8 cellular contexts compared by ENCODE assay signal in genomic region chr11:69013009-69013951, GRCh38. TPM values are rescaled to one million over a fixed set of nuclear protein-coding genes. Genes with fewer than 3 reads are reported as not detected.
DNase-seq lines count a peak whose midpoint lies in the region; ATAC-seq and TF ChIP-seq lines count a peak whose summit lies in the region.

Gene MRGPRF (minus strand): TSS chr11:69013246. CDS start chr11:69009901, 3,345 bp downstream.

- no peak within 1 kb of the TSS for H3K27ac Mint-ChIP-seq in neural crest cell (ENCODE audit: unreplicated experiment)

- peaks cover 27% of the 10 kb centered on the region for H3K4me1 ChIP-seq in NT2/D1 (ENCODE audit: insufficient read depth, insufficient read length)

- peaks cover 27% of the 10 kb centered on the region for H3K27me3 Mint-ChIP-seq in neural crest cell (ENCODE audit: low read depth)

- peak in 9 of 14 donors; percentile 9 to 85 (median 28) for DNase-seq in C1 segment of cervical spinal cord (lab: John Stamatoyannopoulos, UW)
- no peak for DNase-seq in NT2/D1 (ENCODE audit: low read depth, low spot score)
- DNase-seq in fibroblast of pulmonary artery (ENCODE audit: low read depth), result peak; percentile 53
- no peak for DNase-seq in neural crest cell (ENCODE audit: low read depth, low spot score)
- no peak for DNase-seq in putamen (ENCODE audit: low spot score)
- no peak for DNase-seq in stimulated activated CD4-positive, alpha-beta T cell treated with anti-CD3 and anti-CD28 coated beads, Interleukin-12 subunit alpha, Interleukin-12 subunit beta, amount 100 ng/mL, for 4 hours

- H3K9me3 Mint-ChIP-seq in neural crest cell, result peaks cover 4% of the 10 kb centered on the region

- ATAC-seq in HG03442 (IDR thresholded peaks at IDR 0.05; ENCODE audit: unreplicated experiment) (no peak), GM21367 (IDR thresholded peaks at IDR 0.05; ENCODE audit: unreplicated experiment) (no peak)

- no peaks in the 10 kb centered on the region for H3K9me3 ChIP-seq in NT2/D1 (ENCODE audit: insufficient read depth, low read length)

- H3K9ac ChIP-seq in NT2/D1 (ENCODE audit: insufficient read length, low read depth), result peak within 1 kb of the TSS; percentile 78

- H3K36me3 ChIP-seq in NT2/D1 (ENCODE audit: insufficient read depth, insufficient read length, low read length), result peaks cover 8% of the 10 kb centered on the region

- H3K36me3 Mint-ChIP-seq in neural crest cell (ENCODE audit: low read depth), result no peaks in the 10 kb centered on the region

- H3K27me3 ChIP-seq in NT2/D1 (ENCODE audit: insufficient read depth, insufficient read length), result no peaks in the 10 kb centered on the region

- TF ChIP-seq CTCF in fibroblast of pulmonary artery (IDR thresholded peaks at IDR 0.05; ENCODE audit: low read length, missing control alignments), result peak; percentile 52
- peak; percentile 43 for TF ChIP-seq CTCF in neural crest cell (conservative IDR thresholded peaks at IDR 0.05)

- H3K4me1 Mint-ChIP-seq in neural crest cell, result peaks cover 10% of the 10 kb centered on the region

- H3K4me3 Mint-ChIP-seq in neural crest cell, result no peak within 1 kb of the TSS

- peak within 1 kb of the TSS; percentile 31 for H3K4me3 ChIP-seq in NT2/D1 (ENCODE audit: insufficient read length, low read depth)
- H3K4me3 ChIP-seq in fibroblast of pulmonary artery (replicated peaks; ENCODE audit: low read depth, low read length), result peak within 1 kb of the TSS; percentile 40

RNA-seq across cellular contexts. Expression of gene MRGPRF, which starts in this region (rescaled TPM):
- total RNA-seq in neural crest cell, result 0.16 and 0.23 TPM in 2 replicates

Comparison
In these comparisons a context has a peak if more than half of its experiments do, and no peak if none do; other contexts are left out.
1. DNase-seq: peak in C1 segment of cervical spinal cord (9 of 14) and fibroblast of pulmonary artery (single experiment); none in NT2/D1 (single experiment), neural crest cell (single experiment), putamen (single experiment) and stimulated activated CD4-positive, alpha-beta T cell treated with anti-CD3 and anti-CD28 coated beads, Interleukin-12 subunit alpha, Interleukin-12 subunit beta, amount 100 ng/mL, for 4 hours (single experiment).